8 cellular contexts compared by ENCODE assay signal in the genomic region with DNA sequence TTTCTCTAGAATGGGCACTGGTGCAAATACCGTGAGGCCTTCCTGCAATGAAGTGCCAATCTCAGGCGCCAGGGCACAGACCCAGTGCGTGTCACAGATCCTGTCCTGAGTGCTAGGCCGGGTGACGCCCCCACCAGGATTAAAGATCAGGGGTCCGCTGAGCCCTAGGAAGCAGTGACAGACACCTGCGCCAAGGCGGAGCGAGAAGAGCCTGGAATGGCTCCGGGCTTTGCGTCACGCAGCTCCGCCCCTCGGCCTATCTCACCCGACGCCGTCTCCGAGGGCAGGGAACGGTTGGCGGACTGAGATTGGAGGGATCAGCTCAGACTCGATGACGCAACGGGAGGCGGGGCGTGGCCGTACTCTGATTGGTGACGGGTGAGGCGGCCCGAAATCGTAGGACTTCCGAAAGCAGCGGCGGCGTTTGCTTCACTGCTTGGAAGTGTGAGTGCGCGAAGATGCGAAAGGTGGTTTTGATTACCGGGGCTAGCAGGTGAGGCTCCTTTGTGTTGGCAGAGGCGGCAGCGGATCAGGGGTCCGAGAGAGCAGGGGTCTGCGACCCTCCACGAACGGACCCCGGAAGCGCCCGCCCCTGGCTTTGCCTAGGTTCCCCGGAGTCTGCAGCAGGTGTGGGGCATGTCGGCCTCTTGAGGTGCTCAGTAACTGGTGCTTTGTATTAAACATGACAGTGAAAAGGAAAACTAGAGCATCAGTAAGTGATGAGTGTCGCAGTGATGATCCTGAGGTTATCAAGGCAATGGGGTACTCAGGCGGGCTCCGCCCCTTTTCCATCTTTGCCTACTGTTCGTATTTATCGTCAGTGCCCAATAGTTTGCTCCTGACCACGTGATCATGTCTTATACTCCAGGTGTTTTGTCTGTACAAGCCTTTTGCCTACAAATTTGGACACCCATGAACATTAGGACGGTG.
DNase-seq lines count a peak whose midpoint lies in the region; ATAC-seq, FAIRE-seq and TF ChIP-seq lines count a peak whose summit lies in the region.
"Not testable (repeated sequence)": the region's sequence is repeated elsewhere in the genome, so short reads cannot be mapped to it uniquely, and the experiment has no call there.

No MANE protein-coding gene starts in this region.

- not testable (repeated sequence) for H3K9me3 Mint-ChIP-seq in activated CD4-positive, alpha-beta T cell treated with anti-CD3 and anti-CD28 coated beads, Interleukin-2, amount 10 ng/mL, durations not matched to agents 7 days and 5 days

- not testable (repeated sequence) for H2AFZ ChIP-seq in HepG2 (ENCODE audit: low read length)

- TF ChIP-seq RAD21 in HepG2 (CRISPR knock-in tag; IDR thresholded peaks at IDR 0.05): not testable (repeated sequence)

- not testable (repeated sequence) for H3K36me3 Mint-ChIP-seq in activated CD4-positive, alpha-beta T cell treated with anti-CD3 and anti-CD28 coated beads, Interleukin-2, amount 10 ng/mL, durations not matched to agents 7 days and 5 days (ENCODE audit: low read depth)

- H3K79me2 ChIP-seq in HepG2 (ENCODE audit: insufficient read depth, low read length): peaks cover 25% of the 10 kb centered on the region

- peak overlapping the region; percentile 85 for H3K27ac ChIP-seq in HepG2 (ENCODE audit: extremely low read length, insufficient read depth, low read length)

- POLR2A ChIA-PET in BJ (lab: Charles Lee); activated CD4-positive, alpha-beta T cell treated with anti-CD3 and anti-CD28 coated beads, Interleukin-2, amount 10 ng/mL, durations not matched to agents 7 days and 5 days (lab: Charles Lee); HepG2 (lab: Yijun Ruan, JAX): not testable (repeated sequence)

- H3K9ac ChIP-seq in HepG2 (ENCODE audit: insufficient read depth, low read depth, low read length): peak overlapping the region; percentile 66

- H3K4me3 ChIP-seq in BJ (ENCODE audit: low read depth, low read length): peak overlapping the region; percentile 51
- H3K4me3 ChIP-seq in HepG2 (replicated peaks in 1 of 3; ENCODE audit: insufficient read depth in 1 of 3, low read depth in 2 of 3, low read length in 3 of 3): peak overlapping the region; percentile 55 to 71 (median 64); a peak in 5 of 6 replicates

- in situ Hi-C loops in HepG2 (cut with HindIII; ENCODE audit: extremely low pct_ligation_motif_present, low pct_unique_long_range_greater_than_20kb): not testable (repeated sequence)

- WGBS in HepG2 (ENCODE audit: low lambda C conversion rate): 17% methylated on average over 1 of the region's 56 CpGs

- H3K4me1 ChIP-seq in HepG2 (ENCODE audit: insufficient read depth, low read length): peaks cover 42% of the 10 kb centered on the region

- H3K27ac Mint-ChIP-seq in activated CD4-positive, alpha-beta T cell treated with anti-CD3 and anti-CD28 coated beads, Interleukin-2, amount 10 ng/mL, durations not matched to agents 7 days and 5 days: peak overlapping the region; percentile 99

- TF ChIP-seq POLR2A in HepG2 (IDR thresholded peaks at IDR 0.05; ENCODE audit: insufficient read depth in 1 of 2, low read depth in 2 of 2, low read length in 2 of 2): peak; percentile 30 to 65; a peak in 3 of 4 replicates

- TF ChIP-seq EP300 in HepG2 (IDR thresholded peaks at IDR 0.05; ENCODE audit: low read depth in 2 of 2, low read length in 2 of 2); HepG2 (CRISPR knock-in tag; IDR thresholded peaks at IDR 0.05; ENCODE audit: borderline replicate concordance): not testable (repeated sequence)

- FAIRE-seq in colon (lab: Jason Lieb, UNC) (peak; percentile 18), HepG2 (lab: Jason Lieb, UNC) (peak; percentile 83)

- TSS peak; percentile 83 for BruUV-seq in HepG2 (replicated peaks; lab: Mats Ljungman, UMichigan)

- CTCF ChIA-PET in BJ (lab: Yijun Ruan, JAX); activated CD4-positive, alpha-beta T cell treated with anti-CD3 and anti-CD28 coated beads, Interleukin-2, amount 10 ng/mL, durations not matched to agents 7 days and 5 days (lab: Charles Lee); HepG2 (lab: Yijun Ruan, JAX; ENCODE audit: low intra/inter-chr PET ratio, low total read pairs): not testable (repeated sequence)

- ATAC-seq in GM19328 (IDR thresholded peaks at IDR 0.05; ENCODE audit: unreplicated experiment) (peak; percentile 100), HG03439 (IDR thresholded peaks at IDR 0.05; ENCODE audit: unreplicated experiment) (peak; percentile 100), HepG2 (peak; percentile 94)

- H3K36me3 ChIP-seq in BJ (ENCODE audit: control insufficient read depth, insufficient read depth, low read length); HepG2 (replicated peaks in 1 of 2; ENCODE audit: control insufficient read depth in 1 of 2, insufficient read depth in 2 of 2, low read length in 2 of 2): not testable (repeated sequence)

- not testable (repeated sequence) for H3K27me3 Mint-ChIP-seq in activated CD4-positive, alpha-beta T cell treated with anti-CD3 and anti-CD28 coated beads, Interleukin-2, amount 10 ng/mL, durations not matched to agents 7 days and 5 days

- TF ChIP-seq CTCF in BJ (IDR thresholded peaks at IDR 0.05; ENCODE audit: insufficient read depth, low read depth, low read length); HepG2 (CRISPR knock-in tag; IDR thresholded peaks at IDR 0.05): not testable (repeated sequence)

- H3K4me3 Mint-ChIP-seq in activated CD4-positive, alpha-beta T cell treated with anti-CD3 and anti-CD28 coated beads, Interleukin-2, amount 10 ng/mL, durations not matched to agents 7 days and 5 days: peak overlapping the region; percentile 94

- DNase-seq in BJ (ENCODE audit: low read depth): peak; percentile 8
- peak; percentile 7 for DNase-seq in NCI-H510A treated with DMSO at 0.1 percent for 48 hours (lab: John Stamatoyannopoulos, UW)
- peak; percentile 88 for DNase-seq in activated CD4-positive, alpha-beta T cell treated with anti-CD3 and anti-CD28 coated beads, Interleukin-2, amount 10 ng/mL, durations not matched to agents 7 days and 5 days
- peak; percentile 69 for DNase-seq in HepG2 (ENCODE audit: low spot score)
- peak; percentile 52 to 60 for DNase-seq in stimulated activated CD4-positive, alpha-beta T cell treated with anti-CD3 and anti-CD28 coated beads, Interleukin-1b, Interleukin-23, amount 100 ng/mL, for 4 hours (ENCODE audit: low read depth in 2 of 2)

- H3K9me3 ChIP-seq in HepG2 (ENCODE audit: low read length): not testable (repeated sequence)

- H3K27me3 ChIP-seq in BJ (ENCODE audit: control insufficient read depth, insufficient read depth, low read length); HepG2 (ENCODE audit: control insufficient read depth in 1 of 2, insufficient read depth in 2 of 2, low read length in 2 of 2): not testable (repeated sequence)

- peaks cover 10% of the 10 kb centered on the region for H3K4me1 Mint-ChIP-seq in activated CD4-positive, alpha-beta T cell treated with anti-CD3 and anti-CD28 coated beads, Interleukin-2, amount 10 ng/mL, durations not matched to agents 7 days and 5 days

- not testable (repeated sequence) for H4K20me1 ChIP-seq in HepG2 (ENCODE audit: insufficient read depth, low read length)

- peak overlapping the region; percentile 76 for H3K4me2 ChIP-seq in HepG2 (ENCODE audit: low read depth, low read length)

- intact Hi-C loops in HepG2 (cut with micrococcal nuclease; ENCODE audit: unreplicated experiment): not testable (repeated sequence)

TF ChIP-seq in HepG2, 621 proteins besides CTCF, POLR2A, EP300 and RAD21 (continues in another document):
- TF ChIP-seq, protein P1, sequence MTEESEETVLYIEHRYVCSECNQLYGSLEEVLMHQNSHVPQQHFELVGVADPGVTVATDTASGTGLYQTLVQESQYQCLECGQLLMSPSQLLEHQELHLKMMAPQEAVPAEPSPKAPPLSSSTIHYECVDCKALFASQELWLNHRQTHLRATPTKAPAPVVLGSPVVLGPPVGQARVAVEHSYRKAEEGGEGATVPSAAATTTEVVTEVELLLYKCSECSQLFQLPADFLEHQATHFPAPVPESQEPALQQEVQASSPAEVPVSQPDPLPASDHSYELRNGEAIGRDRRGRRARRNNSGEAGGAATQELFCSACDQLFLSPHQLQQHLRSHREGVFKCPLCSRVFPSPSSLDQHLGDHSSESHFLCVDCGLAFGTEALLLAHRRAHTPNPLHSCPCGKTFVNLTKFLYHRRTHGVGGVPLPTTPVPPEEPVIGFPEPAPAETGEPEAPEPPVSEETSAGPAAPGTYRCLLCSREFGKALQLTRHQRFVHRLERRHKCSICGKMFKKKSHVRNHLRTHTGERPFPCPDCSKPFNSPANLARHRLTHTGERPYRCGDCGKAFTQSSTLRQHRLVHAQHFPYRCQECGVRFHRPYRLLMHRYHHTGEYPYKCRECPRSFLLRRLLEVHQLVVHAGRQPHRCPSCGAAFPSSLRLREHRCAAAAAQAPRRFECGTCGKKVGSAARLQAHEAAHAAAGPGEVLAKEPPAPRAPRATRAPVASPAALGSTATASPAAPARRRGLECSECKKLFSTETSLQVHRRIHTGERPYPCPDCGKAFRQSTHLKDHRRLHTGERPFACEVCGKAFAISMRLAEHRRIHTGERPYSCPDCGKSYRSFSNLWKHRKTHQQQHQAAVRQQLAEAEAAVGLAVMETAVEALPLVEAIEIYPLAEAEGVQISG (CRISPR knock-in tag; IDR thresholded peaks at IDR 0.05): peak; percentile 42; the same call in 1 of the 2 replicates
- TF ChIP-seq ZBTB7B (CRISPR knock-in tag; IDR thresholded peaks at IDR 0.05): 0 out of 2 replicates have a peak, but pooled peaks have one; percentile 40
- peak; percentile 83 for TF ChIP-seq ATF1 (CRISPR knock-in tag; IDR thresholded peaks at IDR 0.05)
- peak; percentile 74 for TF ChIP-seq HNRNPLL (IDR thresholded peaks at IDR 0.05; ENCODE audit: low read depth, low read length, poor library complexity, severe bottlenecking)
- TF ChIP-seq, protein P2, sequence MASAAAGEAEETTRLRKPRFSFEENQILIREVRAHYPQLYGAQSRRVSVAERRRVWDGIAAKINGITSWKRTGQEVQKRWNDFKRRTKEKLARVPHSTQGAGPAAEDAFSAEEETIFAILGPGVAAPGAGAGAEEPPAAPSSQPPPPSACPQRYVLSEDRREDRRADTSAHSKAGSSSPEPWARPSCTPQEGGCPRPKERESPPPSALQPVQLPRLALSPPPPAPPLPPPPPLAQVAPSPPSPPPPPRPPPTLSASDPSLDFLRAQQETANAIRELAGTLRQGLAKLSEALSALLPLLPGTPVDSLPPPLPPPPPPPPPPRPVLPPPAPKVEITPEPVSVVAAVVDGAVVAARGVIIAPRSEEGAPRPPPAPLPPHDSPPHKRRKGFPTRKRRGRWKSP (CRISPR knock-in tag; IDR thresholded peaks at IDR 0.05): 0 out of 2 replicates have a peak, but pooled peaks have one; percentile 40

Comparison
In these comparisons a context has a peak if more than half of its experiments do, and no peak if none do; other contexts are left out.
1. Peak in every context shown above with its lines: DNase-seq, ATAC-seq, H3K4me3 ChIP-seq and H3K27ac ChIP-seq.
2. DNase-seq: peak in every context shown above with its lines; median percentile 88 in activated CD4-positive, alpha-beta T cell treated with anti-CD3 and anti-CD28 coated beads, Interleukin-2, amount 10 ng/mL, durations not matched to agents 7 days and 5 days; 69 in HepG2; 56 in stimulated activated CD4-positive, alpha-beta T cell treated with anti-CD3 and anti-CD28 coated beads, Interleukin-1b, Interleukin-23, amount 100 ng/mL, for 4 hours; 8 in BJ; 7 in NCI-H510A treated with DMSO at 0.1 percent for 48 hours.